ENCODE assay signal across 1 cellular context in the genomic region with DNA sequence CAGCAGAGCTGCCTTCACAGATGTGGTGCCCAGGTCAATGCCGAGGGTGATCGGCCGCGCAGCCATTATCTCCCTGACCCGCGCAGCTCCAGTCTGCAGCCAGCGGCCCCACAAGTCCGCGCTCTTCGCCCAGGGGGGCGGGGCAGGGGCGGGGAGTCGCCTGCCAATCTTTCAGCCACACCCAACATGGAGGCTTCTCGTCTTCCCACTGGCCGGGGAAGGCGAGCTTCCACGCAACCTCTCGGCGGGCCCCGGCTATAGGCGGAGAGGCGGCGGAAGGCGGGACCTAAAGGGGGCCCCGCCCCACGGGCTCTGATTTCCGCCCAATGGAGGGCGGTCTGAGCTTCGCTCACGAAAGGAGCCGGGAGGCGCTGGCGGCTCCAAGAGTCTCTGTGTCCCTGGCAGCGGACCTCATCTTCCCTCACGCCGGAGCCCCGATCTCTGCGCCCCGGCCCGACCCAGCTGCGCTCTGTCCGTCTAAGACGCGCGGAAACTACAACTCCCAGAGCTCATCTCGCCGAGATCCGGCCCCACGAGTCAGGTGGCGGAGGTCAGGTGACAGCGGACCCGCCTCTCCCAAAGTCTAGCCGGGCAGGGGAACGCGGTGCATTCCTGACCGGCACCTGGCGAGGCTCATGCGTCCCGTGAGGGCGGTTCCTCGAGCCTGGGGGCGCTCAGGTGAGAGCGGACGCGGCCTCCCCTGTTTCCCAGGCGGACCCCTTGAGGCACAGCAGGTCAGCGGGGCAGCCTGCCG.
TF ChIP-seq lines count a peak whose summit lies in the region.

TSS of gene CTNS (plus strand) at position 607 of the 754 bp plus-strand sequence. CDS start 3,447 bp downstream, outside the sequence.
TSS of gene SHPK (minus strand) at position 97 of the 754 bp plus-strand sequence. CDS start at position 66, 31 bp downstream.

TF ChIP-seq in HepG2, 621 proteins besides CTCF, POLR2A, EP300 and RAD21 (continued from another document and continues in another):
- TF ChIP-seq, protein P1, sequence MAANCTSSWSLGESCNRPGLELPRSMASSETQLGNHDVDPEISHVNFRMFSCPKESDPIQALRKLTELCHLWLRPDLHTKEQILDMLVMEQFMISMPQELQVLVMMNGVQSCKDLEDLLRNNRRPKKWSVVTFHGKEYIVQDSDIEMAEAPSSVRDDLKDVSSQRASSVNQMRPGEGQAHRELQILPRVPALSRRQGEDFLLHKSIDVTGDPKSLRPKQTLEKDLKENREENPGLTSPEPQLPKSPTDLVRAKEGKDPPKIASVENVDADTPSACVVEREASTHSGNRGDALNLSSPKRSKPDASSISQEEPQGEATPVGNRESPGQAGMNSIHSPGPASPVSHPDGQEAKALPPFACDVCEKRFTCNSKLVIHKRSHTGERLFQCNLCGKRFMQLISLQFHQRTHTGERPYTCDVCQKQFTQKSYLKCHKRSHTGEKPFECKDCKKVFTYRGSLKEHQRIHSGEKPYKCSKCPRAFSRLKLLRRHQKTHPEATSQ (CRISPR knock-in tag; IDR thresholded peaks at IDR 0.05; ENCODE audit: borderline replicate concordance): no peak
- TF ChIP-seq JUND (CRISPR knock-in tag; IDR thresholded peaks at IDR 0.05): no peak
- TF ChIP-seq ZNF749 (CRISPR knock-in tag; IDR thresholded peaks at IDR 0.05; ENCODE audit: borderline replicate concordance): peak; percentile 52
- TF ChIP-seq ZNF543 (CRISPR knock-in tag; IDR thresholded peaks at IDR 0.05): 0 out of 2 replicates have a peak, but pooled peaks have one; percentile 20
- TF ChIP-seq, protein P2, sequence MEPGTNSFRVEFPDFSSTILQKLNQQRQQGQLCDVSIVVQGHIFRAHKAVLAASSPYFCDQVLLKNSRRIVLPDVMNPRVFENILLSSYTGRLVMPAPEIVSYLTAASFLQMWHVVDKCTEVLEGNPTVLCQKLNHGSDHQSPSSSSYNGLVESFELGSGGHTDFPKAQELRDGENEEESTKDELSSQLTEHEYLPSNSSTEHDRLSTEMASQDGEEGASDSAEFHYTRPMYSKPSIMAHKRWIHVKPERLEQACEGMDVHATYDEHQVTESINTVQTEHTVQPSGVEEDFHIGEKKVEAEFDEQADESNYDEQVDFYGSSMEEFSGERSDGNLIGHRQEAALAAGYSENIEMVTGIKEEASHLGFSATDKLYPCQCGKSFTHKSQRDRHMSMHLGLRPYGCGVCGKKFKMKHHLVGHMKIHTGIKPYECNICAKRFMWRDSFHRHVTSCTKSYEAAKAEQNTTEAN (CRISPR knock-in tag; conservative IDR thresholded peaks at IDR 0.05): peak; percentile 33; the same call in 1 of the 2 replicates
- peak; percentile 56 for TF ChIP-seq MNT (IDR thresholded peaks at IDR 0.05)
- TF ChIP-seq HNF1B (CRISPR knock-in tag; IDR thresholded peaks at IDR 0.05): peak; percentile 94
- TF ChIP-seq CHD4 (IDR thresholded peaks at IDR 0.05; ENCODE audit: borderline replicate concordance, low read length): no peak
- peak; percentile 50; the same call in 1 of the 2 replicates for TF ChIP-seq ZNF761 (CRISPR knock-in tag; conservative IDR thresholded peaks at IDR 0.05)
- TF ChIP-seq FOXO1 (CRISPR knock-in tag; IDR thresholded peaks at IDR 0.05): peak; percentile 27; the same call in 1 of the 2 replicates
- TF ChIP-seq HDAC2 (CRISPR knock-in tag; IDR thresholded peaks at IDR 0.05): peak; percentile 76
- TF ChIP-seq ZNF709 (CRISPR knock-in tag; IDR thresholded peaks at IDR 0.05): 0 out of 2 replicates have a peak, but pooled peaks have one; percentile 39
- TF ChIP-seq PRMT3 (CRISPR knock-in tag; IDR thresholded peaks at IDR 0.05; ENCODE audit: borderline replicate concordance, low read depth): no peak
- no peak for TF ChIP-seq ZBTB1 (CRISPR knock-in tag; IDR thresholded peaks at IDR 0.05; ENCODE audit: borderline replicate concordance)
- no peak for TF ChIP-seq ZFP36L2 (CRISPR knock-in tag; IDR thresholded peaks at IDR 0.05)
- TF ChIP-seq ZBTB21 (CRISPR knock-in tag; IDR thresholded peaks at IDR 0.05): no peak
- peak; percentile 35; the same call in 1 of the 2 replicates for TF ChIP-seq FOSL2 (CRISPR knock-in tag; IDR thresholded peaks at IDR 0.05)
- peak; percentile 22; the same call in 1 of the 2 replicates for TF ChIP-seq ZNF563 (CRISPR knock-in tag; IDR thresholded peaks at IDR 0.05)
- TF ChIP-seq ZNF747 (CRISPR knock-in tag; IDR thresholded peaks at IDR 0.05; ENCODE audit: borderline replicate concordance): peak; percentile 40; the same call in 1 of the 2 replicates
- no peak for TF ChIP-seq ZNF33A (CRISPR knock-in tag; IDR thresholded peaks at IDR 0.05; ENCODE audit: borderline replicate concordance)
- peak; percentile 57; the same call in 1 of the 2 replicates for TF ChIP-seq E2F5 (CRISPR knock-in tag; conservative IDR thresholded peaks at IDR 0.05)
- TF ChIP-seq PHF20 (CRISPR knock-in tag; IDR thresholded peaks at IDR 0.05): peak; percentile 87
- no peak for TF ChIP-seq ZNF3 (CRISPR knock-in tag; IDR thresholded peaks at IDR 0.05)
- TF ChIP-seq, protein P3, sequence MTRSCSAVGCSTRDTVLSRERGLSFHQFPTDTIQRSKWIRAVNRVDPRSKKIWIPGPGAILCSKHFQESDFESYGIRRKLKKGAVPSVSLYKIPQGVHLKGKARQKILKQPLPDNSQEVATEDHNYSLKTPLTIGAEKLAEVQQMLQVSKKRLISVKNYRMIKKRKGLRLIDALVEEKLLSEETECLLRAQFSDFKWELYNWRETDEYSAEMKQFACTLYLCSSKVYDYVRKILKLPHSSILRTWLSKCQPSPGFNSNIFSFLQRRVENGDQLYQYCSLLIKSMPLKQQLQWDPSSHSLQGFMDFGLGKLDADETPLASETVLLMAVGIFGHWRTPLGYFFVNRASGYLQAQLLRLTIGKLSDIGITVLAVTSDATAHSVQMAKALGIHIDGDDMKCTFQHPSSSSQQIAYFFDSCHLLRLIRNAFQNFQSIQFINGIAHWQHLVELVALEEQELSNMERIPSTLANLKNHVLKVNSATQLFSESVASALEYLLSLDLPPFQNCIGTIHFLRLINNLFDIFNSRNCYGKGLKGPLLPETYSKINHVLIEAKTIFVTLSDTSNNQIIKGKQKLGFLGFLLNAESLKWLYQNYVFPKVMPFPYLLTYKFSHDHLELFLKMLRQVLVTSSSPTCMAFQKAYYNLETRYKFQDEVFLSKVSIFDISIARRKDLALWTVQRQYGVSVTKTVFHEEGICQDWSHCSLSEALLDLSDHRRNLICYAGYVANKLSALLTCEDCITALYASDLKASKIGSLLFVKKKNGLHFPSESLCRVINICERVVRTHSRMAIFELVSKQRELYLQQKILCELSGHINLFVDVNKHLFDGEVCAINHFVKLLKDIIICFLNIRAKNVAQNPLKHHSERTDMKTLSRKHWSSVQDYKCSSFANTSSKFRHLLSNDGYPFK (CRISPR knock-in tag; IDR thresholded peaks at IDR 0.05; ENCODE audit: borderline replicate concordance): peak; percentile 54; the same call in 1 of the 2 replicates
- TF ChIP-seq HMG20B (CRISPR knock-in tag; conservative IDR thresholded peaks at IDR 0.05): no peak
- TF ChIP-seq ZFP91 (CRISPR knock-in tag; IDR thresholded peaks at IDR 0.05; ENCODE audit: borderline replicate concordance): peak; percentile 76
- TF ChIP-seq FOXK1 (CRISPR knock-in tag; IDR thresholded peaks at IDR 0.05; ENCODE audit: borderline replicate concordance, low read depth): peak; percentile 79; the same call in 1 of the 2 replicates
- TF ChIP-seq KDM5A (IDR thresholded peaks at IDR 0.05; ENCODE audit: borderline replicate concordance, low read length): peak; percentile 92; the same call in 1 of the 2 replicates
- peak; percentile 86 for TF ChIP-seq NFYB (CRISPR knock-in tag; IDR thresholded peaks at IDR 0.05)
- peak; percentile 79; the same call in 1 of the 2 replicates for TF ChIP-seq MXD4 (CRISPR knock-in tag; IDR thresholded peaks at IDR 0.05)
- TF ChIP-seq ERF (CRISPR knock-in tag; IDR thresholded peaks at IDR 0.05): 0 out of 2 replicates have a peak, but pooled peaks have one; percentile 33
- peak; percentile 71; the same call in 1 of the 2 replicates for TF ChIP-seq ZNF782 (CRISPR knock-in tag; IDR thresholded peaks at IDR 0.05; ENCODE audit: borderline replicate concordance)
- TF ChIP-seq ZNF343 (CRISPR knock-in tag; IDR thresholded peaks at IDR 0.05): peak; percentile 42; the same call in 1 of the 2 replicates
- TF ChIP-seq POLR2AphosphoS5 (IDR thresholded peaks at IDR 0.05; ENCODE audit: low read depth, low read length): peak; percentile 86
- TF ChIP-seq MED13 (CRISPR knock-in tag; IDR thresholded peaks at IDR 0.05): peak; percentile 70; the same call in 1 of the 2 replicates
- TF ChIP-seq, protein P4, sequence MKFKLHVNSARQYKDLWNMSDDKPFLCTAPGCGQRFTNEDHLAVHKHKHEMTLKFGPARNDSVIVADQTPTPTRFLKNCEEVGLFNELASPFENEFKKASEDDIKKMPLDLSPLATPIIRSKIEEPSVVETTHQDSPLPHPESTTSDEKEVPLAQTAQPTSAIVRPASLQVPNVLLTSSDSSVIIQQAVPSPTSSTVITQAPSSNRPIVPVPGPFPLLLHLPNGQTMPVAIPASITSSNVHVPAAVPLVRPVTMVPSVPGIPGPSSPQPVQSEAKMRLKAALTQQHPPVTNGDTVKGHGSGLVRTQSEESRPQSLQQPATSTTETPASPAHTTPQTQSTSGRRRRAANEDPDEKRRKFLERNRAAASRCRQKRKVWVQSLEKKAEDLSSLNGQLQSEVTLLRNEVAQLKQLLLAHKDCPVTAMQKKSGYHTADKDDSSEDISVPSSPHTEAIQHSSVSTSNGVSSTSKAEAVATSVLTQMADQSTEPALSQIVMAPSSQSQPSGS (CRISPR knock-in tag; IDR thresholded peaks at IDR 0.05): peak; percentile 61; the same call in 1 of the 2 replicates
- peak; percentile 83; the same call in 1 of the 2 replicates for TF ChIP-seq DZIP1 (CRISPR knock-in tag; IDR thresholded peaks at IDR 0.05)
- 0 out of 2 replicates have a peak, but pooled peaks have one; percentile 35 for TF ChIP-seq HNRNPL (IDR thresholded peaks at IDR 0.05; ENCODE audit: low read depth, low read length)
- TF ChIP-seq SOX5 (CRISPR knock-in tag; IDR thresholded peaks at IDR 0.05; ENCODE audit: borderline replicate concordance): no peak
- TF ChIP-seq ZNF331 (CRISPR knock-in tag; IDR thresholded peaks at IDR 0.05): peak; percentile 40; the same call in 1 of the 2 replicates
- TF ChIP-seq RELA (CRISPR knock-in tag; IDR thresholded peaks at IDR 0.05): peak; percentile 61; the same call in 1 of the 2 replicates
